ENCODE assay signal across 1 cellular context in genomic region chr22:32474635-32475427, GRCh38.
TF ChIP-seq lines count a peak whose summit lies in the region.

Gene FBXO7, plus strand, starts transcription at chr22:32474811. Its CDS starts 192 bp downstream, at chr22:32475003.

TF ChIP-seq in HepG2, 621 proteins besides CTCF, POLR2A, EP300 and RAD21 (continued from another document and continues in another):
- TF ChIP-seq ZHX1 (CRISPR knock-in tag; IDR thresholded peaks at IDR 0.05; ENCODE audit: low read depth) = no peak
- TF ChIP-seq ARNTL (CRISPR knock-in tag; IDR thresholded peaks at IDR 0.05) = peak; percentile 71
- TF ChIP-seq ZNF136 (CRISPR knock-in tag; IDR thresholded peaks at IDR 0.05; ENCODE audit: low read depth) = no peak
- TF ChIP-seq ZBTB39 (CRISPR knock-in tag; IDR thresholded peaks at IDR 0.05) = no peak
- TF ChIP-seq ZNF138 (CRISPR knock-in tag; IDR thresholded peaks at IDR 0.05; ENCODE audit: low read depth) = no peak
- peak; percentile 89 for TF ChIP-seq ZNF615 (CRISPR knock-in tag; IDR thresholded peaks at IDR 0.05; ENCODE audit: borderline replicate concordance)
- no peak for TF ChIP-seq ZNF143 (CRISPR knock-in tag; IDR thresholded peaks at IDR 0.05)
- TF ChIP-seq ZBTB38 (CRISPR knock-in tag; IDR thresholded peaks at IDR 0.05) = peak; percentile 25
- TF ChIP-seq THAP9 (CRISPR knock-in tag; IDR thresholded peaks at IDR 0.05; ENCODE audit: borderline replicate concordance) = peak; percentile 6; the same call in 1 of the 2 replicates
- TF ChIP-seq TERF1 (CRISPR knock-in tag; IDR thresholded peaks at IDR 0.05) = no peak
- TF ChIP-seq SNAPC4 (CRISPR knock-in tag; IDR thresholded peaks at IDR 0.05) = no peak
- peak; percentile 79 for TF ChIP-seq ZNF547 (CRISPR knock-in tag; IDR thresholded peaks at IDR 0.05)
- TF ChIP-seq NKX3-1 (CRISPR knock-in tag; IDR thresholded peaks at IDR 0.05) = no peak; the same call in 1 of the 2 replicates
- TF ChIP-seq ZBTB37 (CRISPR knock-in tag; IDR thresholded peaks at IDR 0.05) = no peak
- peak; percentile 51; the same call in 1 of the 2 replicates for TF ChIP-seq ZNF777 (CRISPR knock-in tag; IDR thresholded peaks at IDR 0.05)
- TF ChIP-seq AHR (CRISPR knock-in tag; IDR thresholded peaks at IDR 0.05) = no peak
- TF ChIP-seq AFF4 (CRISPR knock-in tag; IDR thresholded peaks at IDR 0.05) = no peak
- TF ChIP-seq SP4 (CRISPR knock-in tag; IDR thresholded peaks at IDR 0.05) = peak; percentile 62; the same call in 1 of the 2 replicates
- TF ChIP-seq SP1 (IDR thresholded peaks at IDR 0.05) = no peak
- peak; percentile 31; the same call in 1 of the 2 replicates for TF ChIP-seq SP1 (CRISPR knock-in tag; IDR thresholded peaks at IDR 0.05)
- peak; percentile 50 for TF ChIP-seq SIN3A (IDR thresholded peaks at IDR 0.05; ENCODE audit: borderline replicate concordance, low read depth, low read length)
- TF ChIP-seq JUND (CRISPR knock-in tag; IDR thresholded peaks at IDR 0.05) = no peak
- TF ChIP-seq SRSF9 (IDR thresholded peaks at IDR 0.05; ENCODE audit: borderline replicate concordance, insufficient read depth, low read depth, low read length, poor library complexity, severe bottlenecking) = no peak
- TF ChIP-seq RBM39 (IDR thresholded peaks at IDR 0.05; ENCODE audit: low read depth, low read length, poor library complexity, severe bottlenecking) = peak; percentile 88
- TF ChIP-seq KLF11 (CRISPR knock-in tag; IDR thresholded peaks at IDR 0.05) = peak; percentile 65; the same call in 1 of the 2 replicates
- no peak for TF ChIP-seq CEBPZ (IDR thresholded peaks at IDR 0.05; ENCODE audit: low read length)
- no peak for TF ChIP-seq GTF3A (CRISPR knock-in tag; conservative IDR thresholded peaks at IDR 0.05)
- no peak for TF ChIP-seq CENPBD1 (CRISPR knock-in tag; IDR thresholded peaks at IDR 0.05; ENCODE audit: borderline replicate concordance, low read depth)
